ENCODE assay signal across 21 cellular contexts in genomic region chr5:31886206-31886605, GRCh38.
DNase-seq lines count a peak whose midpoint lies in the region; ATAC-seq and TF ChIP-seq lines count a peak whose summit lies in the region.
"Had no signal": no experiment of that assay in that cellular context is flagged by ENCODE, and none has a peak within 500 bp of the region (broad histone marks: within the 10 kb centered on the region; RNA-seq: fewer than 3 reads in every experiment).

No MANE protein-coding gene starts in this region.

- H3K23ac ChIP-seq in neuronal stem cell (ENCODE audit: low read depth, low read length, poor library complexity) = no peak overlapping the region

- peak overlapping the region; percentile 54 for H3K27ac Mint-ChIP-seq in endothelial cell (ENCODE audit: unreplicated experiment)
- H3K27ac Mint-ChIP-seq: activated CD4-positive, alpha-beta T cell treated with anti-CD3 and anti-CD28 coated beads, Interleukin-2, amount 10 ng/mL, durations not matched to agents 24 days and 14 days; activated T-helper 1 cell treated with anti-CD3 and anti-CD28 coated beads, Interleukin-12 subunit alpha, Interleukin-12 subunit beta, Interleukin-2, Interleukin-4 antibody, amounts not matched to agents 30 ng/mL and 10 ng/mL and 1 ng/mL, durations not matched to agents 14 hours and 24 hours and 36 hours; IgD-negative memory B cell; stimulated activated naive B cell treated with anti-CD40 and anti-IgM and Interleukin-4, amounts not matched to agents 10 μg/mL and 1 μg/mL and 100 μg/mL, for 72 hours; type B pancreatic cell had no signal

- no peak overlapping the region for H2BK12ac ChIP-seq in neuronal stem cell (ENCODE audit: low read length)

- H2BK15ac ChIP-seq in neuronal stem cell (ENCODE audit: low read length) = no peak overlapping the region

- H3K4me1 ChIP-seq in neuronal stem cell (ENCODE audit: control insufficient read depth in 2 of 2, insufficient read depth in 1 of 2, low read depth in 1 of 2, low read length in 2 of 2) (peaks cover 7 to 13% of the 10 kb centered on the region in 2 donors), foreskin keratinocyte (no peaks in the 10 kb centered on the region)

- peak; percentile 70 for DNase-seq in NCI-H226
- peak; percentile 12 for DNase-seq in endothelial cell (ENCODE audit: low spot score)
- DNase-seq in neuronal stem cell (ENCODE audit: low spot score) = no peak
- peak; percentile 77 for DNase-seq in superior temporal gyrus (ENCODE audit: extremely low spot score)
- DNase-seq in NCI-H82 (lab: John Stamatoyannopoulos, UW) = no peak
- DNase-seq in foreskin keratinocyte = no peak
- DNase-seq: activated CD4-positive, alpha-beta T cell treated with anti-CD3 and anti-CD28 coated beads, Interleukin-2, amount 10 ng/mL, durations not matched to agents 24 days and 14 days; H7; kidney glomerular epithelial cell; NCI-H1417; NCI-H524 treated with DMSO at 0.1 percent for 48 hours; RPMI8226; SK-N-SH; stimulated activated CD4-positive, alpha-beta T cell treated with anti-CD3 and anti-CD28 coated beads, Interleukin-2, amount 100 ng/mL, for 48 hours; stimulated activated naive B cell treated with anti-CD40 and anti-IgM and Interleukin-4, amounts not matched to agents 10 μg/mL and 1 μg/mL and 100 μg/mL, for 72 hours; T-helper 2 cell had no signal

- no peak for ATAC-seq in GM19452 (IDR thresholded peaks at IDR 0.05; ENCODE audit: unreplicated experiment)
- ATAC-seq in foreskin keratinocyte = no peak
- ATAC-seq: activated naive CD4-positive, alpha-beta T cell treated with anti-CD3 and anti-CD28 coated beads, Interleukin-2, amount 50 U/mL, for 72 hours; stimulated activated naive B cell treated with anti-CD40 and anti-IgM and Interleukin-4, amounts not matched to agents 10 μg/mL and 1 μg/mL and 100 μg/mL, for 72 hours had no signal

- H3K9me3 ChIP-seq in neuronal stem cell (replicated peaks in 1 of 2; ENCODE audit: control insufficient read depth in 2 of 2, insufficient read depth in 1 of 2, low read depth in 1 of 2, low read length in 2 of 2) = no peaks in the 10 kb centered on the region
- H3K9me3 ChIP-seq: SK-N-SH had no signal

- no peak overlapping the region for H2BK5ac ChIP-seq in neuronal stem cell (ENCODE audit: low read length)

- H3K36me3 ChIP-seq in neuronal stem cell (replicated peaks in 1 of 2; ENCODE audit: control insufficient read depth in 2 of 2, insufficient read depth in 2 of 2, low read length in 2 of 2) = no peaks in the 10 kb centered on the region

- H3K79me1 ChIP-seq in neuronal stem cell (ENCODE audit: low read depth, low read length) = no peaks in the 10 kb centered on the region

- H3K4me3 Mint-ChIP-seq in endothelial cell (ENCODE audit: unreplicated experiment) = peak overlapping the region; percentile 27
- H3K4me3 Mint-ChIP-seq: activated CD4-positive, alpha-beta T cell treated with anti-CD3 and anti-CD28 coated beads, Interleukin-2, amount 10 ng/mL, durations not matched to agents 24 days and 14 days; activated T-helper 1 cell treated with anti-CD3 and anti-CD28 coated beads, Interleukin-12 subunit alpha, Interleukin-12 subunit beta, Interleukin-2, Interleukin-4 antibody, amounts not matched to agents 30 ng/mL and 10 ng/mL and 1 ng/mL, durations not matched to agents 14 hours and 24 hours and 36 hours; stimulated activated naive B cell treated with anti-CD40 and anti-IgM and Interleukin-4, amounts not matched to agents 10 μg/mL and 1 μg/mL and 100 μg/mL, for 72 hours; type B pancreatic cell had no signal

- no peak overlapping the region for H3K4me3 ChIP-seq in neuronal stem cell (ENCODE audit: low read length in 2 of 2)

- no peak overlapping the region for H4K91ac ChIP-seq in neuronal stem cell (ENCODE audit: low read depth, low read length, poor library complexity)

- H4K8ac ChIP-seq in neuronal stem cell (ENCODE audit: low read depth, low read length) = no peak overlapping the region

- H2BK120ac ChIP-seq in neuronal stem cell (ENCODE audit: low read depth, low read length) = no peak overlapping the region

- H3K4me2 ChIP-seq in neuronal stem cell (ENCODE audit: insufficient read depth, low read length, poor library complexity, severe bottlenecking) = no peak overlapping the region
- H3K4me2 ChIP-seq: SK-N-SH had no signal

- no peak for TF ChIP-seq CTCF in endothelial cell (IDR thresholded peaks at IDR 0.05; ENCODE audit: unreplicated experiment)
- no peak for TF ChIP-seq CTCF in foreskin keratinocyte (conservative IDR thresholded peaks at IDR 0.05)

- H3K4me1 Mint-ChIP-seq in endothelial cell (ENCODE audit: unreplicated experiment) = peaks cover 46% of the 10 kb centered on the region
- H3K4me1 Mint-ChIP-seq: activated CD4-positive, alpha-beta T cell treated with anti-CD3 and anti-CD28 coated beads, Interleukin-2, amount 10 ng/mL, durations not matched to agents 24 days and 14 days; IgD-negative memory B cell; stimulated activated naive B cell treated with anti-CD40 and anti-IgM and Interleukin-4, amounts not matched to agents 10 μg/mL and 1 μg/mL and 100 μg/mL, for 72 hours had no signal

- no peak overlapping the region for H3K14ac ChIP-seq in neuronal stem cell (ENCODE audit: low read length)

- no peaks in the 10 kb centered on the region for H3K27me3 ChIP-seq in neuronal stem cell (ENCODE audit: control insufficient read depth in 3 of 3, insufficient read depth in 3 of 3, low read depth in 1 of 3, low read length in 3 of 3)
- H3K27me3 ChIP-seq in foreskin keratinocyte = no peaks in the 10 kb centered on the region

- H3K27ac ChIP-seq in neuronal stem cell (replicated peaks; ENCODE audit: low read length) (no peak overlapping the region), foreskin keratinocyte (no peak overlapping the region)

- no peak overlapping the region for H3K9ac ChIP-seq in neuronal stem cell (ENCODE audit: low read depth, low read length, poor library complexity)
- H3K9ac ChIP-seq: SK-N-SH had no signal

- H3K18ac ChIP-seq in neuronal stem cell (ENCODE audit: low read length) = peak overlapping the region; percentile 27

- no peak overlapping the region for H3K4ac ChIP-seq in neuronal stem cell (ENCODE audit: low read length)

- H2AFZ ChIP-seq in neuronal stem cell (ENCODE audit: low read length) = no peak overlapping the region

- H3K36me3 Mint-ChIP-seq in endothelial cell (ENCODE audit: low read depth, unreplicated experiment) = no peaks in the 10 kb centered on the region
- H3K36me3 Mint-ChIP-seq: activated naive CD4-positive, alpha-beta T cell treated with anti-CD3 and anti-CD28 coated beads, Interleukin-2, amount 50 U/mL, for 72 hours; IgD-negative memory B cell; stimulated activated naive B cell treated with anti-CD40 and anti-IgM and Interleukin-4, amounts not matched to agents 10 μg/mL and 1 μg/mL and 100 μg/mL, for 72 hours; type B pancreatic cell had no signal

- peak overlapping the region; percentile 45 for H2AK5ac ChIP-seq in neuronal stem cell (ENCODE audit: low read depth, low read length)

- H3K27me3 Mint-ChIP-seq in endothelial cell (ENCODE audit: unreplicated experiment) = peaks cover 8% of the 10 kb centered on the region

- WGBS in neuronal stem cell (ENCODE audit: extremely low coverage in 2 of 2, insufficient read length in 2 of 2, insufficient replicate concordance in 1 of 2), 2 donors = no CpG with 5 or more reads among the region's 4 CpGs

- no peaks in the 10 kb centered on the region for H3K9me3 Mint-ChIP-seq in endothelial cell (ENCODE audit: unreplicated experiment)
- H3K9me3 Mint-ChIP-seq: activated CD4-positive, alpha-beta T cell treated with anti-CD3 and anti-CD28 coated beads, Interleukin-2, amount 10 ng/mL, durations not matched to agents 24 days and 14 days; activated naive CD4-positive, alpha-beta T cell treated with anti-CD3 and anti-CD28 coated beads, Interleukin-2, amount 50 U/mL, for 72 hours; activated T-helper 1 cell treated with anti-CD3 and anti-CD28 coated beads, Interleukin-12 subunit alpha, Interleukin-12 subunit beta, Interleukin-2, Interleukin-4 antibody, amounts not matched to agents 30 ng/mL and 10 ng/mL and 1 ng/mL, durations not matched to agents 14 hours and 24 hours and 36 hours; stimulated activated naive B cell treated with anti-CD40 and anti-IgM and Interleukin-4, amounts not matched to agents 10 μg/mL and 1 μg/mL and 100 μg/mL, for 72 hours; type B pancreatic cell had no signal

Comparison
In these comparisons a context has a peak if more than half of its experiments do, and no peak if none do; other contexts are left out.
1. DNase-seq: peak in NCI-H226 (single experiment), endothelial cell (single experiment) and superior temporal gyrus (single experiment); none in neuronal stem cell (single experiment), NCI-H82 (single experiment) and foreskin keratinocyte (0 of 2).